17 cellular contexts compared by ENCODE assay signal in genomic region chr2:69180974-69181373, GRCh38.
"Had no signal": no experiment of that assay in that cellular context is flagged by ENCODE, and none has a peak within 500 bp of the region (broad histone marks: within the 10 kb centered on the region; RNA-seq: fewer than 3 reads in every experiment).

No MANE protein-coding gene starts in this region.

- H3K36me3 ChIP-seq: left lung, ovary had no signal

- H3K36me3 Mint-ChIP-seq: activated naive CD4-positive, alpha-beta T cell treated with anti-CD3 and anti-CD28 coated beads, Interleukin-2, amount 10 ng/mL, durations not matched to agents 7 days and 5 days; stimulated activated naive B cell treated with anti-CD40 and anti-IgM and Interleukin-4, amounts not matched to agents 10 μg/mL and 1 μg/mL and 100 μg/mL, for 72 hours had no signal

- FAIRE-seq: islet of Langerhans had no signal

- H3K4me2 ChIP-seq: SK-N-SH had no signal

- H3K9ac ChIP-seq: SK-N-SH had no signal

- H3K27me3 ChIP-seq: adrenal gland, heart left ventricle, left lung, ovary, upper lobe of left lung had no signal

- H3K9me3 ChIP-seq: adrenal gland, heart left ventricle, left lung, ovary, SK-N-SH, upper lobe of left lung had no signal

- H3K4me3 Mint-ChIP-seq: activated naive CD4-positive, alpha-beta T cell treated with anti-CD3 and anti-CD28 coated beads, Interleukin-2, amount 10 ng/mL, durations not matched to agents 7 days and 5 days; activated T-helper 17 cell treated with anti-CD3 and anti-CD28 coated beads, Interleukin-2, amount 50 U/mL, for 72 hours; brain; stimulated activated naive B cell treated with anti-CD40 and anti-IgM and Interleukin-4, amounts not matched to agents 10 μg/mL and 1 μg/mL and 100 μg/mL, for 72 hours had no signal

- ATAC-seq: activated T-helper 17 cell treated with anti-CD3 and anti-CD28 coated beads, Interleukin-2, amount 50 U/mL, for 72 hours; heart left ventricle; left lung; stimulated activated naive B cell treated with anti-CD40 and anti-IgM and Interleukin-4, amounts not matched to agents 10 μg/mL and 1 μg/mL and 100 μg/mL, for 72 hours had no signal

- H3K27ac ChIP-seq: adrenal gland, heart left ventricle, left lung, ovary, WERI-Rb-1 had no signal

- H3K9me3 Mint-ChIP-seq: activated naive CD4-positive, alpha-beta T cell treated with anti-CD3 and anti-CD28 coated beads, Interleukin-2, amount 10 ng/mL, durations not matched to agents 7 days and 5 days; activated T-helper 17 cell treated with anti-CD3 and anti-CD28 coated beads, Interleukin-2, amount 50 U/mL, for 72 hours; brain; stimulated activated naive B cell treated with anti-CD40 and anti-IgM and Interleukin-4, amounts not matched to agents 10 μg/mL and 1 μg/mL and 100 μg/mL, for 72 hours had no signal

- DNase-seq: activated CD4-positive, alpha-beta T cell treated with anti-CD3 and anti-CD28 coated beads for 48 hours; activated CD8-positive, alpha-beta memory T cell treated with anti-CD3 and anti-CD28 coated beads for 24 hours; activated naive CD4-positive, alpha-beta T cell treated with anti-CD3 and anti-CD28 coated beads, Interleukin-2, amount 10 ng/mL, durations not matched to agents 7 days and 5 days; adrenal gland; foreskin melanocyte; heart left ventricle; left lung; ovary; SK-N-SH; stimulated activated naive B cell treated with anti-CD40 and anti-IgM and Interleukin-4, amounts not matched to agents 10 μg/mL and 1 μg/mL and 100 μg/mL, for 72 hours; T-helper 1 cell; upper lobe of left lung; WERI-Rb-1 had no signal

- H3K27ac Mint-ChIP-seq: activated naive CD4-positive, alpha-beta T cell treated with anti-CD3 and anti-CD28 coated beads, Interleukin-2, amount 10 ng/mL, durations not matched to agents 7 days and 5 days; activated T-helper 17 cell treated with anti-CD3 and anti-CD28 coated beads, Interleukin-2, amount 50 U/mL, for 72 hours; stimulated activated naive B cell treated with anti-CD40 and anti-IgM and Interleukin-4, amounts not matched to agents 10 μg/mL and 1 μg/mL and 100 μg/mL, for 72 hours had no signal

- H3K4me3 ChIP-seq: adrenal gland, heart left ventricle, left lung, ovary, skin epidermis, upper lobe of left lung had no signal
